ENCODE assay signal across 2 cellular contexts in the genomic region with DNA sequence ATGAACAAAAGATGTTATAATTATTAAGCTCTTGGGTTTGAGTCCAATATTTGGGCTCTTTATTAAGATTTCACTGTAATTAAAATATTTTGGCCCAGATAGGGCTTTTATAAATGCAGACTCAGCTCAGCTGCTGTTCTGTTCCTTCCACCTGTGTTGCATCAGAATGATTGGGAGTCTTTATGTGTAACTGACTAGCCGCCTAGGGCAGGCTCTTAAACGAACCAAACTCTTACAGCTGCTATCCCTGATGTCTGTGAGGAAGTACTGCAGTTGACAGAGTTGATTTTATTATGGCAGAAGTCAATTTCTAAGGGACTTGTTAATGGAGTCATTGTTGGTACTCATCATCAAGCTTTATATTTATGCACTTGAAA.
TF ChIP-seq lines count a peak whose summit lies in the region.

No MANE protein-coding gene starts in this region.

TF ChIP-seq in HepG2, 621 proteins besides CTCF, POLR2A, EP300 and RAD21:
- TF ChIP-seq, protein P1, sequence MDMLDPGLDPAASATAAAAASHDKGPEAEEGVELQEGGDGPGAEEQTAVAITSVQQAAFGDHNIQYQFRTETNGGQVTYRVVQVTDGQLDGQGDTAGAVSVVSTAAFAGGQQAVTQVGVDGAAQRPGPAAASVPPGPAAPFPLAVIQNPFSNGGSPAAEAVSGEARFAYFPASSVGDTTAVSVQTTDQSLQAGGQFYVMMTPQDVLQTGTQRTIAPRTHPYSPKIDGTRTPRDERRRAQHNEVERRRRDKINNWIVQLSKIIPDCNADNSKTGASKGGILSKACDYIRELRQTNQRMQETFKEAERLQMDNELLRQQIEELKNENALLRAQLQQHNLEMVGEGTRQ (IDR thresholded peaks at IDR 0.05; ENCODE audit: low read depth, low read length): no peak
- TF ChIP-seq, protein P1 (CRISPR knock-in tag; IDR thresholded peaks at IDR 0.05; ENCODE audit: borderline replicate concordance): no peak
- TF ChIP-seq, protein P2, sequence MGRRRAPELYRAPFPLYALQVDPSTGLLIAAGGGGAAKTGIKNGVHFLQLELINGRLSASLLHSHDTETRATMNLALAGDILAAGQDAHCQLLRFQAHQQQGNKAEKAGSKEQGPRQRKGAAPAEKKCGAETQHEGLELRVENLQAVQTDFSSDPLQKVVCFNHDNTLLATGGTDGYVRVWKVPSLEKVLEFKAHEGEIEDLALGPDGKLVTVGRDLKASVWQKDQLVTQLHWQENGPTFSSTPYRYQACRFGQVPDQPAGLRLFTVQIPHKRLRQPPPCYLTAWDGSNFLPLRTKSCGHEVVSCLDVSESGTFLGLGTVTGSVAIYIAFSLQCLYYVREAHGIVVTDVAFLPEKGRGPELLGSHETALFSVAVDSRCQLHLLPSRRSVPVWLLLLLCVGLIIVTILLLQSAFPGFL (CRISPR knock-in tag; IDR thresholded peaks at IDR 0.05): no peak

TF ChIP-seq in WTC11, 78 proteins besides CTCF, POLR2A, EP300 and RAD21 (continued from another document):
- TF ChIP-seq, protein P3, sequence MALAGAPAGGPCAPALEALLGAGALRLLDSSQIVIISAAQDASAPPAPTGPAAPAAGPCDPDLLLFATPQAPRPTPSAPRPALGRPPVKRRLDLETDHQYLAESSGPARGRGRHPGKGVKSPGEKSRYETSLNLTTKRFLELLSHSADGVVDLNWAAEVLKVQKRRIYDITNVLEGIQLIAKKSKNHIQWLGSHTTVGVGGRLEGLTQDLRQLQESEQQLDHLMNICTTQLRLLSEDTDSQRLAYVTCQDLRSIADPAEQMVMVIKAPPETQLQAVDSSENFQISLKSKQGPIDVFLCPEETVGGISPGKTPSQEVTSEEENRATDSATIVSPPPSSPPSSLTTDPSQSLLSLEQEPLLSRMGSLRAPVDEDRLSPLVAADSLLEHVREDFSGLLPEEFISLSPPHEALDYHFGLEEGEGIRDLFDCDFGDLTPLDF (CRISPR knock-in tag; IDR thresholded peaks at IDR 0.05): no peak
- TF ChIP-seq FOXJ3 (CRISPR knock-in tag; IDR thresholded peaks at IDR 0.05; ENCODE audit: borderline replicate concordance) (no peak), ETV6 (CRISPR knock-in tag; IDR thresholded peaks at IDR 0.05) (no peak), ATF1 (CRISPR knock-in tag; IDR thresholded peaks at IDR 0.05) (no peak), ZNF138 (CRISPR knock-in tag; conservative IDR thresholded peaks at IDR 0.05) (no peak)
- TF ChIP-seq, protein P4, sequence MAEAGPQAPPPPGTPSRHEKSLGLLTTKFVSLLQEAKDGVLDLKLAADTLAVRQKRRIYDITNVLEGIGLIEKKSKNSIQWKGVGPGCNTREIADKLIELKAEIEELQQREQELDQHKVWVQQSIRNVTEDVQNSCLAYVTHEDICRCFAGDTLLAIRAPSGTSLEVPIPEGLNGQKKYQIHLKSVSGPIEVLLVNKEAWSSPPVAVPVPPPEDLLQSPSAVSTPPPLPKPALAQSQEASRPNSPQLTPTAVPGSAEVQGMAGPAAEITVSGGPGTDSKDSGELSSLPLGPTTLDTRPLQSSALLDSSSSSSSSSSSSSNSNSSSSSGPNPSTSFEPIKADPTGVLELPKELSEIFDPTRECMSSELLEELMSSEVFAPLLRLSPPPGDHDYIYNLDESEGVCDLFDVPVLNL (CRISPR knock-in tag; IDR thresholded peaks at IDR 0.05; ENCODE audit: borderline replicate concordance, low read depth): no peak
- TF ChIP-seq, protein P5, sequence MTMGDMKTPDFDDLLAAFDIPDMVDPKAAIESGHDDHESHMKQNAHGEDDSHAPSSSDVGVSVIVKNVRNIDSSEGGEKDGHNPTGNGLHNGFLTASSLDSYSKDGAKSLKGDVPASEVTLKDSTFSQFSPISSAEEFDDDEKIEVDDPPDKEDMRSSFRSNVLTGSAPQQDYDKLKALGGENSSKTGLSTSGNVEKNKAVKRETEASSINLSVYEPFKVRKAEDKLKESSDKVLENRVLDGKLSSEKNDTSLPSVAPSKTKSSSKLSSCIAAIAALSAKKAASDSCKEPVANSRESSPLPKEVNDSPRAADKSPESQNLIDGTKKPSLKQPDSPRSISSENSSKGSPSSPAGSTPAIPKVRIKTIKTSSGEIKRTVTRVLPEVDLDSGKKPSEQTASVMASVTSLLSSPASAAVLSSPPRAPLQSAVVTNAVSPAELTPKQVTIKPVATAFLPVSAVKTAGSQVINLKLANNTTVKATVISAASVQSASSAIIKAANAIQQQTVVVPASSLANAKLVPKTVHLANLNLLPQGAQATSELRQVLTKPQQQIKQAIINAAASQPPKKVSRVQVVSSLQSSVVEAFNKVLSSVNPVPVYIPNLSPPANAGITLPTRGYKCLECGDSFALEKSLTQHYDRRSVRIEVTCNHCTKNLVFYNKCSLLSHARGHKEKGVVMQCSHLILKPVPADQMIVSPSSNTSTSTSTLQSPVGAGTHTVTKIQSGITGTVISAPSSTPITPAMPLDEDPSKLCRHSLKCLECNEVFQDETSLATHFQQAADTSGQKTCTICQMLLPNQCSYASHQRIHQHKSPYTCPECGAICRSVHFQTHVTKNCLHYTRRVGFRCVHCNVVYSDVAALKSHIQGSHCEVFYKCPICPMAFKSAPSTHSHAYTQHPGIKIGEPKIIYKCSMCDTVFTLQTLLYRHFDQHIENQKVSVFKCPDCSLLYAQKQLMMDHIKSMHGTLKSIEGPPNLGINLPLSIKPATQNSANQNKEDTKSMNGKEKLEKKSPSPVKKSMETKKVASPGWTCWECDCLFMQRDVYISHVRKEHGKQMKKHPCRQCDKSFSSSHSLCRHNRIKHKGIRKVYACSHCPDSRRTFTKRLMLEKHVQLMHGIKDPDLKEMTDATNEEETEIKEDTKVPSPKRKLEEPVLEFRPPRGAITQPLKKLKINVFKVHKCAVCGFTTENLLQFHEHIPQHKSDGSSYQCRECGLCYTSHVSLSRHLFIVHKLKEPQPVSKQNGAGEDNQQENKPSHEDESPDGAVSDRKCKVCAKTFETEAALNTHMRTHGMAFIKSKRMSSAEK (CRISPR knock-in tag; IDR thresholded peaks at IDR 0.05; ENCODE audit: borderline replicate concordance): no peak
- TF ChIP-seq, protein P6, sequence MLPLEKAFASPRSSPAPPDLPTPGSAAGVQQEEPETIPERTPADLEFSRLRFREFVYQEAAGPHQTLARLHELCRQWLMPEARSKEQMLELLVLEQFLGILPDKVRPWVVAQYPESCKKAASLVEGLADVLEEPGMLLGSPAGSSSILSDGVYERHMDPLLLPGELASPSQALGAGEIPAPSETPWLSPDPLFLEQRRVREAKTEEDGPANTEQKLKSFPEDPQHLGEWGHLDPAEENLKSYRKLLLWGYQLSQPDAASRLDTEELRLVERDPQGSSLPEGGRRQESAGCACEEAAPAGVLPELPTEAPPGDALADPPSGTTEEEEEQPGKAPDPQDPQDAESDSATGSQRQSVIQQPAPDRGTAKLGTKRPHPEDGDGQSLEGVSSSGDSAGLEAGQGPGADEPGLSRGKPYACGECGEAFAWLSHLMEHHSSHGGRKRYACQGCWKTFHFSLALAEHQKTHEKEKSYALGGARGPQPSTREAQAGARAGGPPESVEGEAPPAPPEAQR (CRISPR knock-in tag; IDR thresholded peaks at IDR 0.05): no peak
